ENCODE assay signal across 19 cellular contexts in genomic region chr12:109726106-109726497, GRCh38. TPM values are rescaled to one million over a fixed set of nuclear protein-coding genes. Genes with fewer than 3 reads are reported as not detected.
DNase-seq lines count a peak whose midpoint lies in the region; ATAC-seq, FAIRE-seq and TF ChIP-seq lines count a peak whose summit lies in the region.
"Had no signal": no experiment of that assay in that cellular context is flagged by ENCODE, and none has a peak within 500 bp of the region (broad histone marks: within the 10 kb centered on the region; RNA-seq: fewer than 3 reads in every experiment).

No MANE protein-coding gene starts in this region.

- H3K9ac ChIP-seq in HepG2 (ENCODE audit: insufficient read depth, low read depth, low read length) (peak overlapping the region; percentile 63; the same call in 1 of the 2 replicates), rectal smooth muscle tissue (ENCODE audit: low read length) (no peak overlapping the region)

- no peaks in the 10 kb centered on the region for H3K36me3 Mint-ChIP-seq in effector memory CD8-positive, alpha-beta T cell (ENCODE audit: insufficient read depth)
- H3K36me3 Mint-ChIP-seq in osteocyte (ENCODE audit: unreplicated experiment), result no peaks in the 10 kb centered on the region
- H3K36me3 Mint-ChIP-seq: CD14-positive monocyte had no signal

- TF ChIP-seq EP300 in HepG2 (IDR thresholded peaks at IDR 0.05; ENCODE audit: low read depth in 2 of 2, low read length in 2 of 2) (no peak), HepG2 (CRISPR knock-in tag; IDR thresholded peaks at IDR 0.05; ENCODE audit: borderline replicate concordance) (no peak)

- H3K4me3 ChIP-seq in HepG2 (replicated peaks in 1 of 3; ENCODE audit: insufficient read depth in 1 of 3, low read depth in 2 of 3, low read length in 3 of 3) (0 out of 6 replicates have a peak overlapping the region, but pooled peaks of 1 of the 3 experiments have one; percentile 12), rectal smooth muscle tissue (ENCODE audit: low read length) (no peak overlapping the region)

- CTCF ChIA-PET in HepG2 (lab: Yijun Ruan, JAX; ENCODE audit: low intra/inter-chr PET ratio, low total read pairs), result no interaction called here

- TF ChIP-seq POLR2A in HepG2 (IDR thresholded peaks at IDR 0.05; ENCODE audit: insufficient read depth in 1 of 2, low read depth in 2 of 2, low read length in 2 of 2), result no peak

- no TSS peak for BruUV-seq in HepG2 (replicated peaks; lab: Mats Ljungman, UMichigan)

- H3K4me1 Mint-ChIP-seq in effector memory CD8-positive, alpha-beta T cell (ENCODE audit: low read depth in 2 of 2), result peaks cover 0 to 4% of the 10 kb centered on the region in 2 donors
- peaks cover 2% of the 10 kb centered on the region for H3K4me1 Mint-ChIP-seq in osteocyte (ENCODE audit: unreplicated experiment)
- H3K4me1 Mint-ChIP-seq: CD14-positive monocyte had no signal

- no peaks in the 10 kb centered on the region for H3K9me3 ChIP-seq in HepG2 (ENCODE audit: low read length)

- peak overlapping the region; percentile 72; the same call in 1 of the 2 replicates for H3K27ac ChIP-seq in VCaP
- H3K27ac ChIP-seq in caudate nucleus (ENCODE audit: low read depth, low read length), result peak overlapping the region; percentile 81
- H3K27ac ChIP-seq in HepG2 (ENCODE audit: extremely low read length, insufficient read depth, low read length), result peak overlapping the region; percentile 83
- peak overlapping the region; percentile 63 for H3K27ac ChIP-seq in rectal smooth muscle tissue (ENCODE audit: low read depth, low read length)

- no peak overlapping the region for H2AFZ ChIP-seq in HepG2 (ENCODE audit: low read length)

- H3K27me3 Mint-ChIP-seq in effector memory CD8-positive, alpha-beta T cell, result no peaks in the 10 kb centered on the region
- H3K27me3 Mint-ChIP-seq in osteocyte (ENCODE audit: unreplicated experiment), result no peaks in the 10 kb centered on the region

- intact Hi-C loops in HepG2 (cut with micrococcal nuclease; ENCODE audit: unreplicated experiment), result no loop called here

- DNase-seq in caudate nucleus (lab: John Stamatoyannopoulos, UW) (peak in 1 of 61 donors; percentile 41), HepG2 (ENCODE audit: low spot score) (no peak), osteocyte (ENCODE audit: extremely low spot score, unreplicated experiment) (no peak)
- DNase-seq in effector memory CD8-positive, alpha-beta T cell, result no peak
- DNase-seq: ACHN, AML-193, COR-L47, GF-D8, NCI-H187, NCI-H748 treated with DMSO at 0.1 percent for 48 hours, OCI-M1, RPMI8226 had no signal

- 100% methylated on average over 1 of the region's 1 CpG for WGBS in HepG2 (ENCODE audit: low lambda C conversion rate)

- in situ Hi-C loops in HepG2 (cut with HindIII; ENCODE audit: extremely low pct_ligation_motif_present, low pct_unique_long_range_greater_than_20kb), result no loop called here

- POLR2A ChIA-PET in HepG2 (lab: Yijun Ruan, JAX), result interaction anchor here (1.1 to 2.3 kb wide), 4 partner anchors 11 to 152 kb away, joined by 3 to 21 read pairs (median 6); partner anchors contain the start of genes FAM222A, MMAB and MVK

- H3K36me3 ChIP-seq in HepG2 (replicated peaks in 1 of 2; ENCODE audit: control insufficient read depth in 1 of 2, insufficient read depth in 2 of 2, low read length in 2 of 2) (peaks cover 0 to 7% of the 10 kb centered on the region in 2 experiments; a peak in 1 of 5 replicates), rectal smooth muscle tissue (ENCODE audit: control insufficient read depth, insufficient read depth, low read length) (no peaks in the 10 kb centered on the region)

- H3K4me1 ChIP-seq in HepG2 (ENCODE audit: insufficient read depth, low read length), result peaks cover 73% of the 10 kb centered on the region
- H3K4me1 ChIP-seq in rectal smooth muscle tissue (ENCODE audit: control insufficient read depth, insufficient read depth, low read length), result peaks cover 39% of the 10 kb centered on the region

- H3K4me3 Mint-ChIP-seq in effector memory CD8-positive, alpha-beta T cell, result no peak overlapping the region
- no peak overlapping the region for H3K4me3 Mint-ChIP-seq in osteocyte (ENCODE audit: unreplicated experiment)
- H3K4me3 Mint-ChIP-seq: CD14-positive monocyte, H9 had no signal

- H3K9me3 Mint-ChIP-seq in effector memory CD8-positive, alpha-beta T cell, result no peaks in the 10 kb centered on the region
- no peaks in the 10 kb centered on the region for H3K9me3 Mint-ChIP-seq in osteocyte (ENCODE audit: unreplicated experiment)
- H3K9me3 Mint-ChIP-seq: CD14-positive monocyte, H9 had no signal

- H3K27me3 ChIP-seq in HepG2 (ENCODE audit: control insufficient read depth in 1 of 2, insufficient read depth in 2 of 2, low read length in 2 of 2) (no peaks in the 10 kb centered on the region), rectal smooth muscle tissue (ENCODE audit: control insufficient read depth, insufficient read depth, low read length) (no peaks in the 10 kb centered on the region)

- no peaks in the 10 kb centered on the region for H4K20me1 ChIP-seq in HepG2 (ENCODE audit: insufficient read depth, low read length)

- TF ChIP-seq RAD21 in HepG2 (CRISPR knock-in tag; IDR thresholded peaks at IDR 0.05), result no peak

- TF ChIP-seq CTCF in VCaP (conservative IDR thresholded peaks at IDR 0.05) (no peak), HepG2 (CRISPR knock-in tag; IDR thresholded peaks at IDR 0.05) (no peak), osteocyte (IDR thresholded peaks at IDR 0.05) (no peak)

- H3K79me2 ChIP-seq in HepG2 (ENCODE audit: insufficient read depth, low read length), result peaks cover 10% of the 10 kb centered on the region

- ATAC-seq in HepG2 (no peak), GM19023 (IDR thresholded peaks at IDR 0.05; ENCODE audit: unreplicated experiment) (no peak), HG03439 (IDR thresholded peaks at IDR 0.05; ENCODE audit: unreplicated experiment) (no peak)
- ATAC-seq in effector memory CD8-positive, alpha-beta T cell (replicated peaks), result no peak

- peak overlapping the region; percentile 57; the same call in 1 of the 2 replicates for H3K4me2 ChIP-seq in HepG2 (ENCODE audit: low read depth, low read length)

- FAIRE-seq in HepG2 (lab: Jason Lieb, UNC), result peak; percentile 36
- FAIRE-seq: GM12891 had no signal

- no peak overlapping the region for H3K27ac Mint-ChIP-seq in effector memory CD8-positive, alpha-beta T cell
- no peak overlapping the region for H3K27ac Mint-ChIP-seq in osteocyte (ENCODE audit: unreplicated experiment)
- H3K27ac Mint-ChIP-seq: H9 had no signal

TF ChIP-seq in HepG2, 621 proteins besides CTCF, POLR2A, EP300 and RAD21:
- TF ChIP-seq ZNF629 (CRISPR knock-in tag; conservative IDR thresholded peaks at IDR 0.05), result peak; percentile 90
- TF ChIP-seq ZNF761 (CRISPR knock-in tag; conservative IDR thresholded peaks at IDR 0.05), result 0 out of 2 replicates have a peak, but pooled peaks have one; percentile 42
- no peak for TF ChIP-seq ZNF616 (CRISPR knock-in tag; IDR thresholded peaks at IDR 0.05; ENCODE audit: low read depth)
TF ChIP-seq in HepG2: peak in this region for 2.

RNA-seq across cellular contexts. Expression of gene FAM222A, which starts 12.5 kb away (rescaled TPM):
- total RNA-seq in HepG2 (2016; rRNA removed; fragmentation: Illumina TruSeq; extraction: Trizol) (7.2 and 9.6 TPM in 2 replicates), osteocyte (1.2 and 1.5 TPM in 2 replicates)
- 1.9 and 2.5 TPM in 2 replicates for total RNA-seq in HepG2 (2016; cell fraction: cytosol; rRNA removed; fragmentation: Illumina TruSeq; extraction: Trizol; ENCODE audit: low read depth)
- 5.6 and 8.3 TPM in 2 replicates for total RNA-seq in HepG2 (2016; cell fraction: insoluble cytoplasmic fraction; rRNA removed; fragmentation: Illumina TruSeq; extraction: Trizol)
- 7.5 TPM in 2 replicates for total RNA-seq in HepG2 (2016; cell fraction: membrane; rRNA removed; fragmentation: Illumina TruSeq; extraction: Trizol)
- total RNA-seq in HepG2 (2016; cell fraction: nucleus; rRNA removed; fragmentation: Illumina TruSeq; extraction: Trizol), result 7.0 and 7.5 TPM in 2 replicates
- polyA plus RNA-seq in HepG2 (2011; rRNA removed), result 2.7 and 3.7 TPM in 2 replicates
- 2.0 and 3.0 TPM in 2 replicates for polyA plus RNA-seq in HepG2 (2011; cell fraction: cytosol; rRNA removed)
- polyA plus RNA-seq in HepG2 (2011; cell fraction: nucleus; rRNA removed), result 3.8 and 4.7 TPM in 2 replicates
- 2.5 and 2.9 TPM in 2 replicates for polyA plus RNA-seq in HepG2 (2012)
- polyA plus RNA-seq in HepG2 (2016; cell fraction: cytosol; fragmentation: Illumina TruSeq; extraction: Trizol; ENCODE audit: low read depth), result 2.5 and 2.6 TPM in 2 replicates
- 9.4 and 11.8 TPM in 2 replicates for polyA plus RNA-seq in HepG2 (2016; cell fraction: insoluble cytoplasmic fraction; fragmentation: Illumina TruSeq; extraction: Trizol; ENCODE audit: low read depth)
- 8.4 and 9.5 TPM in 2 replicates for polyA plus RNA-seq in HepG2 (2016; cell fraction: membrane; fragmentation: Illumina TruSeq; extraction: Trizol; ENCODE audit: low read depth)
- polyA plus RNA-seq in HepG2 (2016; cell fraction: nucleus; fragmentation: Illumina TruSeq; extraction: Trizol; ENCODE audit: insufficient read depth, low read depth), result 9.3 and 9.9 TPM in 2 replicates
- 2.9 and 8.9 TPM in 2 replicates for polyA minus RNA-seq in HepG2 (2011; rRNA and poly(A)+ RNA removed; ENCODE audit: low replicate concordance)
- 3.6 and 4.0 TPM in 2 replicates for polyA minus RNA-seq in HepG2 (2011; cell fraction: cytosol; rRNA and poly(A)+ RNA removed)
- polyA minus RNA-seq in HepG2 (2011; cell fraction: nucleus; rRNA and poly(A)+ RNA removed), result 7.9 and 8.2 TPM in 2 replicates
- polyA plus RNA-seq: CD14-positive monocyte had no signal
